ENCODE assay signal across 2 cellular contexts in genomic region chr9:83966209-83966582, GRCh38.
TF ChIP-seq lines count a peak whose summit lies in the region.

No MANE protein-coding gene starts in this region.

TF ChIP-seq in H1, 55 proteins besides CTCF, POLR2A, EP300 and RAD21:
- TF ChIP-seq POLR2AphosphoS5 (IDR thresholded peaks at IDR 0.05; ENCODE audit: low read depth, low read length) (peak; percentile 97), JUND (IDR thresholded peaks at IDR 0.05; ENCODE audit: low read length) (no peak)

TF ChIP-seq in neural cell, 6 proteins besides CTCF, POLR2A, EP300 and RAD21:
- TF ChIP-seq POLR2AphosphoS5 (IDR thresholded peaks at IDR 0.05) (peak; percentile 22), SMC3 (conservative IDR thresholded peaks at IDR 0.05; ENCODE audit: poor library complexity) (no peak)
TF ChIP-seq in neural cell: peak in this region for 1.
